ENCODE assay signal across 8 cellular contexts in genomic region chr5:134223406-134224251, GRCh38. TPM values are rescaled to one million over a fixed set of nuclear protein-coding genes. Genes with fewer than 3 reads are reported as not detected.
DNase-seq lines count a peak whose midpoint lies in the region; ATAC-seq and TF ChIP-seq lines count a peak whose summit lies in the region.

No MANE protein-coding gene starts in this region.

- peak overlapping the region; percentile 31 for H3K27ac Mint-ChIP-seq in activated naive CD4-positive, alpha-beta T cell treated with anti-CD3 and anti-CD28 coated beads, Interleukin-2, amount 50 U/mL, for 24 hours
- H3K27ac Mint-ChIP-seq in activated naive CD8-positive, alpha-beta T cell treated with anti-CD3 and anti-CD28 coated beads, Interleukin-2, amount 10 ng/mL, durations not matched to agents 7 days and 5 days = peak overlapping the region; percentile 3

- H3K4me1 ChIP-seq in left lung (peaks cover 25 to 67% of the 10 kb centered on the region in 2 donors), upper lobe of left lung (peaks cover 52 to 70% (median 61%) of the 10 kb centered on the region in 4 donors)

- intact Hi-C loops in left lung (cut with DNase I) = no loop called here

- H3K36me3 Mint-ChIP-seq in activated naive CD4-positive, alpha-beta T cell treated with anti-CD3 and anti-CD28 coated beads, Interleukin-2, amount 50 U/mL, for 24 hours = peaks cover 22% of the 10 kb centered on the region
- peaks cover 28% of the 10 kb centered on the region for H3K36me3 Mint-ChIP-seq in activated naive CD8-positive, alpha-beta T cell treated with anti-CD3 and anti-CD28 coated beads, Interleukin-2, amount 10 ng/mL, durations not matched to agents 7 days and 5 days

- H3K4me3 ChIP-seq in left lung (peak overlapping the region; percentile 83 to 94), upper lobe of left lung (peak overlapping the region; percentile 41 to 93 (median 78))

- peak overlapping the region; percentile 88 for H3K4me3 Mint-ChIP-seq in activated naive CD4-positive, alpha-beta T cell treated with anti-CD3 and anti-CD28 coated beads, Interleukin-2, amount 50 U/mL, for 24 hours
- peak overlapping the region; percentile 67 for H3K4me3 Mint-ChIP-seq in activated naive CD8-positive, alpha-beta T cell treated with anti-CD3 and anti-CD28 coated beads, Interleukin-2, amount 10 ng/mL, durations not matched to agents 7 days and 5 days

- H3K9me3 Mint-ChIP-seq in activated naive CD4-positive, alpha-beta T cell treated with anti-CD3 and anti-CD28 coated beads, Interleukin-2, amount 50 U/mL, for 24 hours = no peaks in the 10 kb centered on the region
- H3K9me3 Mint-ChIP-seq in activated naive CD8-positive, alpha-beta T cell treated with anti-CD3 and anti-CD28 coated beads, Interleukin-2, amount 10 ng/mL, durations not matched to agents 7 days and 5 days = no peaks in the 10 kb centered on the region

- H3K36me3 ChIP-seq in left lung (peaks cover 0 to 13% of the 10 kb centered on the region in 2 donors), upper lobe of left lung (peaks cover 0 to 8% (median 2%) of the 10 kb centered on the region in 4 donors)

- POLR2A ChIA-PET in activated naive CD8-positive, alpha-beta T cell treated with anti-CD3 and anti-CD28 coated beads, Interleukin-2, amount 10 ng/mL, durations not matched to agents 7 days and 5 days (lab: Charles Lee) = interaction anchor here (0.7 kb wide), 2 partner anchors 39 to 680 kb away, joined by 3 read pairs; no protein-coding TSS in a partner anchor

- 30 to 37% methylated on average over 9 of the region's 9 CpGs for WGBS in upper lobe of left lung, 2 donors

- H3K4me1 Mint-ChIP-seq in activated naive CD4-positive, alpha-beta T cell treated with anti-CD3 and anti-CD28 coated beads, Interleukin-2, amount 50 U/mL, for 24 hours = peaks cover 66% of the 10 kb centered on the region
- peaks cover 48% of the 10 kb centered on the region for H3K4me1 Mint-ChIP-seq in activated naive CD8-positive, alpha-beta T cell treated with anti-CD3 and anti-CD28 coated beads, Interleukin-2, amount 10 ng/mL, durations not matched to agents 7 days and 5 days

- H3K27ac ChIP-seq in left lung (peak overlapping the region; percentile 24 to 100), upper lobe of left lung (peak overlapping the region in 3 of 4 donors; percentile 9 to 100 (median 100))

- no peak for TF ChIP-seq CTCF in left lung (IDR thresholded peaks at IDR 0.05)
- no peak for TF ChIP-seq CTCF in upper lobe of left lung (IDR thresholded peaks at IDR 0.05)

- TF ChIP-seq EP300 in upper lobe of left lung (IDR thresholded peaks at IDR 0.05) = no peak

- no peak for TF ChIP-seq POLR2A in upper lobe of left lung (IDR thresholded peaks at IDR 0.05)

- H3K27me3 Mint-ChIP-seq in activated naive CD4-positive, alpha-beta T cell treated with anti-CD3 and anti-CD28 coated beads, Interleukin-2, amount 50 U/mL, for 24 hours = no peaks in the 10 kb centered on the region
- no peaks in the 10 kb centered on the region for H3K27me3 Mint-ChIP-seq in activated naive CD8-positive, alpha-beta T cell treated with anti-CD3 and anti-CD28 coated beads, Interleukin-2, amount 10 ng/mL, durations not matched to agents 7 days and 5 days

- ATAC-seq in activated naive CD8-positive, alpha-beta T cell treated with anti-CD3 and anti-CD28 coated beads, Interleukin-2, amount 10 ng/mL, durations not matched to agents 7 days and 5 days (ENCODE audit: low read depth) = no peak
- ATAC-seq in left lung (no peak), upper lobe of left lung (ENCODE audit: low FRiP score in 2 of 2) (no peak), GM21717 (IDR thresholded peaks at IDR 0.05; ENCODE audit: unreplicated experiment) (no peak), HG03457 (IDR thresholded peaks at IDR 0.05; ENCODE audit: unreplicated experiment) (no peak)

- H3K9me3 ChIP-seq in left lung (no peaks in the 10 kb centered on the region), upper lobe of left lung (no peaks in the 10 kb centered on the region)

- no peak for DNase-seq in activated naive CD4-positive, alpha-beta T cell (lab: John Stamatoyannopoulos, UW)
- no peak for DNase-seq in activated naive CD8-positive, alpha-beta T cell treated with anti-CD3 and anti-CD28 coated beads, Interleukin-2, amount 10 ng/mL, durations not matched to agents 7 days and 5 days
- DNase-seq in left lung (no peak), upper lobe of left lung (no peak), KG1 (lab: John Stamatoyannopoulos, UW) (no peak)

- H3K27me3 ChIP-seq in left lung (no peaks in the 10 kb centered on the region), upper lobe of left lung (no peaks in the 10 kb centered on the region)

RNA-seq across cellular contexts. Expression of gene PPP2CA, which starts 2.2 kb away (rescaled TPM):
- total RNA-seq in activated naive CD8-positive, alpha-beta T cell treated with anti-CD3 and anti-CD28 coated beads, Interleukin-2, amount 10 ng/mL, durations not matched to agents 7 days and 5 days = 100 to 1,000 TPM; 122 to 129 TPM
- total RNA-seq in left lung = 100 to 1,000 TPM; 109 to 121 TPM
- 100 to 1,000 TPM in 4 of 6 donors, 10 to 100 TPM in 2; 62.9 to 246 (median 118) TPM for total RNA-seq in upper lobe of left lung

RNA-seq across cellular contexts. Expression of gene SKP1, which starts 46.9 kb away (rescaled TPM):
- 100 to 1,000 TPM; 193 to 206 TPM for total RNA-seq in activated naive CD8-positive, alpha-beta T cell treated with anti-CD3 and anti-CD28 coated beads, Interleukin-2, amount 10 ng/mL, durations not matched to agents 7 days and 5 days
- total RNA-seq in left lung (100 to 1,000 TPM; 259 to 298 TPM), upper lobe of left lung (100 to 1,000 TPM in 5 of 6 donors, 10 to 100 TPM in 1; 24.1 to 232 (median 162) TPM)
